In genomic region chr19:7500811-7501450, GRCh38 we compare ENCODE assay signal across 9 cellular contexts. TPM values are rescaled to one million over a fixed set of nuclear protein-coding genes. Genes with fewer than 3 reads are reported as not detected.
A peak's percentile ranks its signal among the peaks of the same experiment; 100 is the strongest.
DNase-seq lines count a peak whose midpoint lies in the region; ATAC-seq and TF ChIP-seq lines count a peak whose summit lies in the region.
"Had no signal": no experiment of that assay in that cellular context is flagged by ENCODE, and none has a peak within 500 bp of the region (broad histone marks: within the 10 kb centered on the region; RNA-seq: fewer than 3 reads in every experiment).

No MANE protein-coding gene starts in this region.

- H3K27ac ChIP-seq in HUES48 (ENCODE audit: low read depth, low read length) (no peak overlapping the region), Peyer's patch (no peak overlapping the region), iPS-18a (ENCODE audit: low read length) (no peak overlapping the region), skin epidermis (no peak overlapping the region)
- H3K27ac ChIP-seq: epithelial cell of prostate had no signal

- TF ChIP-seq CTCF in AG09309 (IDR thresholded peaks at IDR 0.05; ENCODE audit: control insufficient read depth, insufficient read depth, low read depth, low read length, missing control alignments) (no peak), Peyer's patch (IDR thresholded peaks at IDR 0.05) (peak in 4 of 6 experiments; percentile 8 to 47 (median 34)), HFFc6 (IDR thresholded peaks at IDR 0.05) (no peak)

- H3K4me1 ChIP-seq in HUES48 (ENCODE audit: control insufficient read depth, insufficient read depth, low read length): 0 out of 2 replicates have a peak, but pooled peaks cover 6% of the 10 kb centered on the region
- H3K4me1 ChIP-seq in Peyer's patch: peaks cover 0 to 24% (median 7%) of the 10 kb centered on the region in 4 donors
- no peaks in the 10 kb centered on the region for H3K4me1 ChIP-seq in iPS-18a (ENCODE audit: control insufficient read depth, low read depth, low read length)

- H3K27me3 ChIP-seq in HUES48 (ENCODE audit: control insufficient read depth, insufficient read depth, low read length) (peaks cover 24% of the 10 kb centered on the region), Peyer's patch (no peaks in the 10 kb centered on the region), iPS-18a (ENCODE audit: control insufficient read depth, insufficient read depth, low read length) (peaks cover 31% of the 10 kb centered on the region)

- H3K4me1 Mint-ChIP-seq in HFFc6 (ENCODE audit: low read depth): no peaks in the 10 kb centered on the region

- no peak overlapping the region for H3K4me3 Mint-ChIP-seq in HFFc6

- H3K9me3 ChIP-seq in HUES48 (ENCODE audit: control insufficient read depth, insufficient read depth, low read length) (no peaks in the 10 kb centered on the region), Peyer's patch (no peaks in the 10 kb centered on the region), iPS-18a (ENCODE audit: control insufficient read depth, low read depth, low read length) (no peaks in the 10 kb centered on the region)

- no peak overlapping the region; the same call in 1 of the 2 replicates for H3K9ac ChIP-seq in HUES48 (ENCODE audit: low read depth, low read length)
- H3K9ac ChIP-seq in iPS-18a (ENCODE audit: low read length): no peak overlapping the region

- peaks cover 27% of the 10 kb centered on the region for H3K27me3 Mint-ChIP-seq in HFFc6 (ENCODE audit: insufficient read depth)

- H3K36me3 ChIP-seq in HUES48 (ENCODE audit: control insufficient read depth, insufficient read depth, low read length): no peaks in the 10 kb centered on the region
- H3K36me3 ChIP-seq in Peyer's patch: no peaks in the 10 kb centered on the region
- no peaks in the 10 kb centered on the region for H3K36me3 ChIP-seq in iPS-18a (ENCODE audit: control insufficient read depth, low read depth, low read length)

- no peak for ATAC-seq in HG03460 (IDR thresholded peaks at IDR 0.05; ENCODE audit: unreplicated experiment)

- TF ChIP-seq POLR2A in Peyer's patch (IDR thresholded peaks at IDR 0.05): no peak

- no peak overlapping the region for H3K27ac Mint-ChIP-seq in HFFc6

- DNase-seq in AG09309 (ENCODE audit: low read depth) (no peak), Peyer's patch (peak in 2 of 3 donors; percentile 78 to 86), anterior cingulate cortex (lab: John Stamatoyannopoulos, UW) (peak in 57 of 58 donors; percentile 22 to 91 (median 77)), HFFc6 (no peak)

- H3K36me3 Mint-ChIP-seq in HFFc6 (ENCODE audit: low read depth): no peaks in the 10 kb centered on the region

- H3K4me3 ChIP-seq in AG09309 (ENCODE audit: control insufficient read depth, low read depth, low read length) (peak overlapping the region; percentile 27), HUES48 (ENCODE audit: low read depth, low read length) (peak overlapping the region; percentile 67), Peyer's patch (peak overlapping the region; percentile 5 to 44 (median 28)), iPS-18a (ENCODE audit: low read length) (peak overlapping the region; percentile 49), skin epidermis (peak overlapping the region; percentile 20 to 42 (median 29))

- H3K9me3 Mint-ChIP-seq in HFFc6: no peaks in the 10 kb centered on the region

RNA-seq across cellular contexts. Expression of gene PEX11G, which starts 12.1 kb away (rescaled TPM):
- 10 to 100 TPM in 2 of 4 donors, 1 to 10 TPM in 1, not detected in 1; 8.2 to 14.3 (median 10.3) TPM for total RNA-seq in Peyer's patch
- 1 to 10 TPM in 3 of 6 experiments, under 1 TPM in 3; 0.51 to 2.8 (median 1.0) TPM for total RNA-seq in HFFc6 (2021; fragmentation: NEBNext Ultra II Directional; extraction: Animal tissue kit (Norgen Biotek cat#: 25700))

RNA-seq across cellular contexts. Expression of gene ZNF358, which starts 15.0 kb away (rescaled TPM):
- 100 to 1,000 TPM in 2 of 4 donors, 10 to 100 TPM in 2; 77.1 to 124 (median 95.3) TPM for total RNA-seq in Peyer's patch
- 10 to 100 TPM; 30.0 to 41.1 (median 35.8) TPM for total RNA-seq in HFFc6 (2021; fragmentation: NEBNext Ultra II Directional; extraction: Animal tissue kit (Norgen Biotek cat#: 25700))

RNA-seq across cellular contexts. Expression of gene MCOLN1, which starts 21.5 kb away (rescaled TPM):
- 10 to 100 TPM; 18.0 to 37.1 (median 21.9) TPM for total RNA-seq in Peyer's patch
- 10 to 100 TPM; 18.2 to 28.7 (median 21.3) TPM for total RNA-seq in HFFc6 (2021; fragmentation: NEBNext Ultra II Directional; extraction: Animal tissue kit (Norgen Biotek cat#: 25700))

RNA-seq across cellular contexts. Expression of gene PNPLA6, which starts 34.6 kb away (rescaled TPM):
- 100 to 1,000 TPM; 181 to 296 (median 234) TPM for total RNA-seq in Peyer's patch
- total RNA-seq in HFFc6 (2021; fragmentation: NEBNext Ultra II Directional; extraction: Animal tissue kit (Norgen Biotek cat#: 25700)): 100 to 1,000 TPM; 123 to 157 (median 138) TPM

Comparison
In these comparisons a context has a peak if more than half of its experiments do, and no peak if none do; other contexts are left out.
1. DNase-seq: peak in Peyer's patch (2 of 3) and anterior cingulate cortex (57 of 58); none in AG09309 (single experiment) and HFFc6 (single experiment).
2. CTCF ChIP-seq: peak in Peyer's patch (4 of 6); none in AG09309 (single experiment) and HFFc6 (single experiment).
3. Peak in every context shown above with its lines, with median percentiles within 50 percentile points of each other: H3K4me3 ChIP-seq.